ENCODE assay signal across 13 cellular contexts in the genomic region with DNA sequence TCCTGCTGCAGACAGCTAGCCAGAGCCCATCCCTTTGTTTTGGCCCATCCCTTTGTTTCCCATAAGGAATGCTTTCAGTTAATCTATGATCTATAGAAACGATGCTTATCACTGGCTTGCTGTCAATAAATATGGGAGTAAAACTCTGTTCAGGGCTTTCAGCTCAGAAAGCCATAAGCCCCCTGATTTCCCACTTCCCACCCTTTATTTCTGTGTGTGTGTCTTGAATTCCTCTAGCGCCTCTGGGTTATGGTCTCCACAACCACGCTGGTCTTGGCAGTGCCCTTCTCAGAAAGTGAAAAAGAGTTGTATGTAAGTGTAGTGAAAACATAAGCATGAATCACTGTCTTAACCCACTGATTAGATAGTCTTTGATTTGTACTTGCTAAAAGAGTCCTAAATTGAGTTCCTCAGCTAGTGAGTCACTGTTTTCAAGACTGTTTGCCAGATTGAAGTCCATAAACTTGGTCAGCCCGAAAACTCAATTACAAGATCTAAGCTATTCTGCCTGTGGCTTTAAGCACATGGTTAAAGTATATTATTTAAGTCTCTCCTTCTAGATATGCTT. TPM values are rescaled to one million over a fixed set of nuclear protein-coding genes. Genes with fewer than 3 reads are reported as not detected.
A peak's percentile ranks its signal among the peaks of the same experiment; 100 is the strongest.
DNase-seq lines count a peak whose midpoint lies in the region; ATAC-seq and TF ChIP-seq lines count a peak whose summit lies in the region.
"Had no signal": no experiment of that assay in that cellular context is flagged by ENCODE, and none has a peak within 500 bp of the region (broad histone marks: within the 10 kb centered on the region; RNA-seq: fewer than 3 reads in every experiment).

No MANE protein-coding gene starts in this region.

- H2AFZ ChIP-seq in smooth muscle cell (ENCODE audit: low read depth) = no peak overlapping the region

- no peaks in the 10 kb centered on the region for H4K20me1 ChIP-seq in smooth muscle cell (ENCODE audit: low read depth)

- H3K27ac Mint-ChIP-seq in activated T-cell treated with anti-CD3 and anti-CD28 coated beads, Interleukin-2, amount 50 U/mL, for 24 hours = peak overlapping the region; percentile 34
- no peak overlapping the region for H3K27ac Mint-ChIP-seq in WTC11
- H3K27ac Mint-ChIP-seq: naive thymus-derived CD4-positive, alpha-beta T cell had no signal

- H3K9me3 Mint-ChIP-seq in activated T-cell treated with anti-CD3 and anti-CD28 coated beads, Interleukin-2, amount 50 U/mL, for 24 hours = peaks cover 17% of the 10 kb centered on the region
- peaks cover 74% of the 10 kb centered on the region for H3K9me3 Mint-ChIP-seq in WTC11

- H3F3A ChIP-seq in smooth muscle cell (ENCODE audit: low read depth) = no peaks in the 10 kb centered on the region

- H3K79me2 ChIP-seq in smooth muscle cell (ENCODE audit: low read depth) = no peaks in the 10 kb centered on the region

- H3K27me3 ChIP-seq in SJSA1 (replicated peaks) = no peaks in the 10 kb centered on the region
- H3K27me3 ChIP-seq in smooth muscle cell (ENCODE audit: low read depth) = no peaks in the 10 kb centered on the region
- H3K27me3 ChIP-seq: Peyer's patch had no signal

- ATAC-seq in GM18861 (IDR thresholded peaks at IDR 0.05; ENCODE audit: unreplicated experiment) (no peak), WTC11 (no peak)
- ATAC-seq: naive thymus-derived CD4-positive, alpha-beta T cell had no signal

- H3K4me1 ChIP-seq in SJSA1 (replicated peaks) (peaks cover 14% of the 10 kb centered on the region), smooth muscle cell (ENCODE audit: low read depth) (no peaks in the 10 kb centered on the region)
- H3K4me1 ChIP-seq: Peyer's patch had no signal

- peaks cover 19% of the 10 kb centered on the region for H3K4me1 Mint-ChIP-seq in activated T-cell treated with anti-CD3 and anti-CD28 coated beads, Interleukin-2, amount 50 U/mL, for 24 hours (ENCODE audit: low read depth)
- H3K4me1 Mint-ChIP-seq in WTC11 = no peaks in the 10 kb centered on the region

- 7% methylated on average over 4 of the region's 4 CpGs for WGBS in smooth muscle cell (ENCODE audit: low lambda C conversion rate)

- H3K36me3 ChIP-seq in SJSA1 (no peaks in the 10 kb centered on the region), smooth muscle cell (ENCODE audit: low read depth) (no peaks in the 10 kb centered on the region)
- H3K36me3 ChIP-seq: Peyer's patch had no signal

- TF ChIP-seq CTCF in fibroblast of pulmonary artery (IDR thresholded peaks at IDR 0.05; ENCODE audit: low read length, missing control alignments) (no peak), smooth muscle cell (IDR thresholded peaks at IDR 0.05; ENCODE audit: borderline replicate concordance, insufficient read depth, poor library complexity, severe bottlenecking) (no peak), WTC11 (IDR thresholded peaks at IDR 0.05) (no peak), GM10266 (IDR thresholded peaks at IDR 0.05; ENCODE audit: control insufficient read depth, insufficient read depth, low read depth, missing control alignments) (no peak)

- no peak overlapping the region for H3K4me3 ChIP-seq in SJSA1
- no peak overlapping the region for H3K4me3 ChIP-seq in fibroblast of pulmonary artery (replicated peaks; ENCODE audit: low read depth, low read length)
- H3K4me3 ChIP-seq in smooth muscle cell = no peak overlapping the region

- CTCF ChIA-PET in WTC11 (lab: Charles Lee) = no interaction called here

- peaks cover 8% of the 10 kb centered on the region for H3K36me3 Mint-ChIP-seq in activated T-cell treated with anti-CD3 and anti-CD28 coated beads, Interleukin-2, amount 50 U/mL, for 24 hours (ENCODE audit: low read depth)
- peaks cover 21% of the 10 kb centered on the region for H3K36me3 Mint-ChIP-seq in WTC11

- H3K27ac ChIP-seq in SJSA1 = peak overlapping the region; percentile 13; the same call in 1 of the 2 replicates
- peak overlapping the region; percentile 62 for H3K27ac ChIP-seq in smooth muscle cell (ENCODE audit: low read depth)
- H3K27ac ChIP-seq: Peyer's patch had no signal

- no peak overlapping the region for H3K9ac ChIP-seq in smooth muscle cell (ENCODE audit: low read depth)

- H3K9me3 ChIP-seq in SJSA1 (replicated peaks) (no peaks in the 10 kb centered on the region), smooth muscle cell (replicated peaks; ENCODE audit: low read depth) (no peaks in the 10 kb centered on the region)

- peaks cover 25% of the 10 kb centered on the region for H3K27me3 Mint-ChIP-seq in activated T-cell treated with anti-CD3 and anti-CD28 coated beads, Interleukin-2, amount 50 U/mL, for 24 hours
- H3K27me3 Mint-ChIP-seq in WTC11 (ENCODE audit: low read depth) = peaks cover 24% of the 10 kb centered on the region

- no peak overlapping the region for H3K4me3 Mint-ChIP-seq in activated T-cell treated with anti-CD3 and anti-CD28 coated beads, Interleukin-2, amount 50 U/mL, for 24 hours
- H3K4me3 Mint-ChIP-seq in WTC11 = no peak overlapping the region
- H3K4me3 Mint-ChIP-seq: naive thymus-derived CD4-positive, alpha-beta T cell had no signal

- DNase-seq in activated T-cell treated with anti-CD3 and anti-CD28 coated beads, Interleukin-2, amount 50 U/mL, for 24 hours = no peak
- DNase-seq in activated T-cell treated with anti-CD3 and anti-CD28 coated beads, Interleukin-2, amount 50 U/mL, for 1 hour = no peak
- DNase-seq in SJSA1 (ENCODE audit: low read depth in 1 of 2, low spot score in 2 of 2) (peak in 1 of 2 experiments; percentile 55), fibroblast of pulmonary artery (ENCODE audit: low read depth) (peak; percentile 26), smooth muscle cell (lab: John Stamatoyannopoulos, UW; ENCODE audit: unreplicated experiment) (no peak), WTC11 (ENCODE audit: low spot score) (no peak), GM10266 (ENCODE audit: extremely low spot score) (no peak)
- DNase-seq: DMS153; Karpas-422; naive thymus-derived CD4-positive, alpha-beta T cell; Peyer's patch had no signal

- peak overlapping the region; percentile 66 for H3K4me2 ChIP-seq in smooth muscle cell

- POLR2A ChIA-PET in WTC11 (lab: Charles Lee) = no interaction called here

TF ChIP-seq in WTC11, 78 proteins besides CTCF, POLR2A, EP300 and RAD21:
- no peak for TF ChIP-seq ZNF671 (CRISPR knock-in tag; IDR thresholded peaks at IDR 0.05)
- no peak for TF ChIP-seq ZNF396 (CRISPR knock-in tag; IDR thresholded peaks at IDR 0.05; ENCODE audit: borderline replicate concordance)
- no peak for TF ChIP-seq OVOL2 (CRISPR knock-in tag; IDR thresholded peaks at IDR 0.05; ENCODE audit: borderline replicate concordance)
- no peak for TF ChIP-seq ETV6 (CRISPR knock-in tag; IDR thresholded peaks at IDR 0.05)
- TF ChIP-seq, protein P1, sequence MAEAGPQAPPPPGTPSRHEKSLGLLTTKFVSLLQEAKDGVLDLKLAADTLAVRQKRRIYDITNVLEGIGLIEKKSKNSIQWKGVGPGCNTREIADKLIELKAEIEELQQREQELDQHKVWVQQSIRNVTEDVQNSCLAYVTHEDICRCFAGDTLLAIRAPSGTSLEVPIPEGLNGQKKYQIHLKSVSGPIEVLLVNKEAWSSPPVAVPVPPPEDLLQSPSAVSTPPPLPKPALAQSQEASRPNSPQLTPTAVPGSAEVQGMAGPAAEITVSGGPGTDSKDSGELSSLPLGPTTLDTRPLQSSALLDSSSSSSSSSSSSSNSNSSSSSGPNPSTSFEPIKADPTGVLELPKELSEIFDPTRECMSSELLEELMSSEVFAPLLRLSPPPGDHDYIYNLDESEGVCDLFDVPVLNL (CRISPR knock-in tag; IDR thresholded peaks at IDR 0.05; ENCODE audit: borderline replicate concordance, low read depth) = no peak
- no peak for TF ChIP-seq SOX15 (CRISPR knock-in tag; IDR thresholded peaks at IDR 0.05)
- no peak for TF ChIP-seq KAT7 (CRISPR knock-in tag; IDR thresholded peaks at IDR 0.05; ENCODE audit: borderline replicate concordance)
- TF ChIP-seq, protein P2, sequence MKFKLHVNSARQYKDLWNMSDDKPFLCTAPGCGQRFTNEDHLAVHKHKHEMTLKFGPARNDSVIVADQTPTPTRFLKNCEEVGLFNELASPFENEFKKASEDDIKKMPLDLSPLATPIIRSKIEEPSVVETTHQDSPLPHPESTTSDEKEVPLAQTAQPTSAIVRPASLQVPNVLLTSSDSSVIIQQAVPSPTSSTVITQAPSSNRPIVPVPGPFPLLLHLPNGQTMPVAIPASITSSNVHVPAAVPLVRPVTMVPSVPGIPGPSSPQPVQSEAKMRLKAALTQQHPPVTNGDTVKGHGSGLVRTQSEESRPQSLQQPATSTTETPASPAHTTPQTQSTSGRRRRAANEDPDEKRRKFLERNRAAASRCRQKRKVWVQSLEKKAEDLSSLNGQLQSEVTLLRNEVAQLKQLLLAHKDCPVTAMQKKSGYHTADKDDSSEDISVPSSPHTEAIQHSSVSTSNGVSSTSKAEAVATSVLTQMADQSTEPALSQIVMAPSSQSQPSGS (CRISPR knock-in tag; IDR thresholded peaks at IDR 0.05; ENCODE audit: borderline replicate concordance, low read depth) = no peak

RNA-seq across cellular contexts. Expression of gene CCR2, which starts 18.9 kb away (rescaled TPM):
- not detected in 2 replicates for total RNA-seq in SJSA1 (2014; rRNA removed; shearing (Covaris generic))
- not detected in 2 replicates for total RNA-seq in smooth muscle cell
- not detected in 2 replicates for polyA plus RNA-seq in smooth muscle cell
- total RNA-seq in WTC11 (2021) = 0.07 TPM in 1 of 3 replicates, not detected in the others
- total RNA-seq: endothelial cell of umbilical vein had no signal
- polyA plus RNA-seq: endothelial cell of umbilical vein had no signal

RNA-seq across cellular contexts. Expression of gene CCR5, which starts 35.8 kb away (rescaled TPM):
- not detected in 2 replicates for total RNA-seq in SJSA1 (2014; rRNA removed; shearing (Covaris generic))
- total RNA-seq in smooth muscle cell (not detected in 2 replicates), WTC11 (2021) (0.09 TPM in 1 of 3 replicates, not detected in the others)
- not detected in 2 replicates for polyA plus RNA-seq in smooth muscle cell
- total RNA-seq: endothelial cell of umbilical vein had no signal
- polyA plus RNA-seq: endothelial cell of umbilical vein; naive thymus-derived CD4-positive, alpha-beta T cell had no signal
